In the genomic region with DNA sequence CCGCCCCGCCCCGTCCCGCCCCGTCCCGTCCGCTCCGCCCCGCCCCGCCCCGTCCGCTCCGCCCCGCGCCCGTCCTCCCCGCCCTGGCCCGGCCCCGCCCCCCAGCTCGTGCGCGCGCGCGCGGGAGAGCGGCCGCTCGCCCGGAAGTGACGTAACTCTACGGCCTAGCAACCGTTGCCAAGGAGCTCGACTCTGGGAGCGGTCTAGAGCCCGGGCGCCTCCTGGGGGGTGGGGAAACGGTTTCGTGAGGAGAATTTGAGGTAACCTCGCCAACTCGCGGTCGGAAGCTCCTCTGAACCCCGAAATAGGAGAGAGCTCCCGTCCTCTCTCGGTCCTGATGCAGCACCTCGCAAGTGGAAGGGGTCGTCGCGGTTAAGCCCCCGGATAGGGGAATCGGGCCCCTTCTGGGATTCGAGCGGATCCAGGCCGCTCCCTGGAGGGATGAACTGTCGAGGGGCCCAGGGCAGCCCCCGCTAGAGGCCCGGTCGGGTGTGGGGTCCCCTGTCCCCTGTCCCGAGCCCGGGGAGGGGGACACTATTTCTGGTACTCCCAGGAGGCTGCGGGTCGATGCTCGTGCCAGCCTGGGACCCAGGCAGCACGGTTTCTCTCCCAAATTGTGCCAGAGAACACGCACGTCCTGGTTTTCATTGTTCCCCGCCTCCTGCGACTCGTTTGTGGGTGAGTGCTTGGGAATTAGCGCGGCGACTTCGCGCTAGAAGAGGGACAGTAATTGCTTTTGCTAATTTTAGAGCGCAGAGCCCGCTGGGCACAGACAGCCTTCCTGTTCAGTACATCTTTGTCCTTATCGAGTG, we compare ENCODE assay signal across 8 cellular contexts. TPM values are rescaled to one million over a fixed set of nuclear protein-coding genes. Genes with fewer than 3 reads are reported as not detected.
DNase-seq lines count a peak whose midpoint lies in the region; ATAC-seq and TF ChIP-seq lines count a peak whose summit lies in the region.

IFT81 (plus strand) TSS at position 174 of the 812 bp plus-strand sequence. CDS start 3,024 bp downstream, outside the sequence.

- peak; percentile 56 for DNase-seq in GM12864 (ENCODE audit: low read depth)
- peak; percentile 74 for DNase-seq in NCI-H1694 (lab: John Stamatoyannopoulos, UW)
- DNase-seq in amygdala (lab: John Stamatoyannopoulos, UW) = peak; percentile 46 to 97 (median 92)
- peak; percentile 94 for DNase-seq in left ventricle myocardium inferior
- peak; percentile 96 for DNase-seq in progenitor cell of endocrine pancreas (ENCODE audit: low spot score, unreplicated experiment)
- DNase-seq in upper lobe of right lung = peak; percentile 97

- ATAC-seq in HG02852 (IDR thresholded peaks at IDR 0.05; ENCODE audit: unreplicated experiment) (peak; percentile 88), upper lobe of right lung (peak; percentile 99)

- intact Hi-C loops in left ventricle myocardium inferior (cut with micrococcal nuclease) (no loop called here), upper lobe of right lung (cut with DNase I) (no loop called here)

- peak within 1 kb of the TSS; percentile 89 for H3K4me3 Mint-ChIP-seq in T-helper 1 cell treated with Interleukin-12 subunit alpha and Interleukin-12 subunit beta and Interleukin-4 antibody, amounts not matched to agents 30 μg/mL and 1 μg/mL, for 36 hours
- H3K4me3 Mint-ChIP-seq in progenitor cell of endocrine pancreas (ENCODE audit: low read depth) = peak within 1 kb of the TSS; percentile 94

- H3K4me3 ChIP-seq in GM12864 (ENCODE audit: low read depth, low read length) = peak within 1 kb of the TSS; percentile 90
- peak within 1 kb of the TSS; percentile 77 for H3K4me3 ChIP-seq in left ventricle myocardium inferior
- H3K4me3 ChIP-seq in upper lobe of right lung = peak within 1 kb of the TSS; percentile 97

- H3K36me3 ChIP-seq in left ventricle myocardium inferior = peaks cover 11% of the 10 kb centered on the region
- peaks cover 12% of the 10 kb centered on the region for H3K36me3 ChIP-seq in upper lobe of right lung

- no peaks in the 10 kb centered on the region for H3K27me3 ChIP-seq in left ventricle myocardium inferior (ENCODE audit: low read depth)
- H3K27me3 ChIP-seq in upper lobe of right lung = no peaks in the 10 kb centered on the region

- H3K27ac ChIP-seq in left ventricle myocardium inferior (replicated peaks) (peak within 1 kb of the TSS; percentile 85), upper lobe of right lung (peak within 1 kb of the TSS; percentile 92)

- no peak for TF ChIP-seq CTCF in GM12864 (IDR thresholded peaks at IDR 0.05; ENCODE audit: low read depth, low read length, missing control alignments)
- TF ChIP-seq CTCF in left ventricle myocardium inferior (IDR thresholded peaks at IDR 0.05; ENCODE audit: borderline replicate concordance) = no peak
- TF ChIP-seq CTCF in progenitor cell of endocrine pancreas (IDR thresholded peaks at IDR 0.05; ENCODE audit: unreplicated experiment) = no peak
- TF ChIP-seq CTCF in upper lobe of right lung (IDR thresholded peaks at IDR 0.05) = no peak

- H3K27me3 Mint-ChIP-seq in T-helper 1 cell treated with Interleukin-12 subunit alpha and Interleukin-12 subunit beta and Interleukin-4 antibody, amounts not matched to agents 30 μg/mL and 1 μg/mL, for 36 hours (ENCODE audit: low read depth) = peaks cover 40% of the 10 kb centered on the region
- H3K27me3 Mint-ChIP-seq in progenitor cell of endocrine pancreas = peaks cover 9% of the 10 kb centered on the region

- peak within 1 kb of the TSS; percentile 77 for H3K27ac Mint-ChIP-seq in T-helper 1 cell treated with Interleukin-12 subunit alpha and Interleukin-12 subunit beta and Interleukin-4 antibody, amounts not matched to agents 30 μg/mL and 1 μg/mL, for 36 hours
- peak within 1 kb of the TSS; percentile 98 for H3K27ac Mint-ChIP-seq in progenitor cell of endocrine pancreas

- peaks cover 12% of the 10 kb centered on the region for H3K4me1 Mint-ChIP-seq in T-helper 1 cell treated with Interleukin-12 subunit alpha and Interleukin-12 subunit beta and Interleukin-4 antibody, amounts not matched to agents 30 μg/mL and 1 μg/mL, for 36 hours (ENCODE audit: low read depth)
- peaks cover 14% of the 10 kb centered on the region for H3K4me1 Mint-ChIP-seq in progenitor cell of endocrine pancreas (ENCODE audit: low read depth)

- H3K9me3 Mint-ChIP-seq in T-helper 1 cell treated with Interleukin-12 subunit alpha and Interleukin-12 subunit beta and Interleukin-4 antibody, amounts not matched to agents 30 μg/mL and 1 μg/mL, for 36 hours = no peaks in the 10 kb centered on the region
- H3K9me3 Mint-ChIP-seq in progenitor cell of endocrine pancreas (ENCODE audit: low read depth) = no peaks in the 10 kb centered on the region

- no peaks in the 10 kb centered on the region for H3K36me3 Mint-ChIP-seq in T-helper 1 cell treated with Interleukin-12 subunit alpha and Interleukin-12 subunit beta and Interleukin-4 antibody, amounts not matched to agents 30 μg/mL and 1 μg/mL, for 36 hours (ENCODE audit: low read depth)
- peaks cover 8% of the 10 kb centered on the region for H3K36me3 Mint-ChIP-seq in progenitor cell of endocrine pancreas (ENCODE audit: insufficient read depth)

- H3K9me3 ChIP-seq in left ventricle myocardium inferior (replicated peaks) (no peaks in the 10 kb centered on the region), upper lobe of right lung (no peaks in the 10 kb centered on the region)

- H3K4me1 ChIP-seq in left ventricle myocardium inferior (peaks cover 38% of the 10 kb centered on the region), upper lobe of right lung (peaks cover 6% of the 10 kb centered on the region)

RNA-seq across cellular contexts. Expression of gene IFT81, which starts in this region (rescaled TPM):
- total RNA-seq in left ventricle myocardium inferior = 12.2 TPM
- 46.1 and 48.7 TPM in 2 replicates for total RNA-seq in progenitor cell of endocrine pancreas
- total RNA-seq in upper lobe of right lung = 7.3 TPM

Comparison
In these comparisons a context has a peak if more than half of its experiments do, and no peak if none do; other contexts are left out.
1. Peak in every context shown above with its lines: DNase-seq, ATAC-seq, H3K4me3 ChIP-seq and H3K27ac ChIP-seq.